In genomic region chr18:25310045-25310444, GRCh38 we compare ENCODE assay signal across 11 cellular contexts. TPM values are rescaled to one million over a fixed set of nuclear protein-coding genes. Genes with fewer than 3 reads are reported as not detected.
DNase-seq lines count a peak whose midpoint lies in the region; ATAC-seq, FAIRE-seq and TF ChIP-seq lines count a peak whose summit lies in the region.
"Had no signal": no experiment of that assay in that cellular context is flagged by ENCODE, and none has a peak within 500 bp of the region (broad histone marks: within the 10 kb centered on the region; RNA-seq: fewer than 3 reads in every experiment).

No MANE protein-coding gene starts in this region.

- FAIRE-seq in A204.1 (lab: Jason Lieb, UNC) = peak; percentile 30

- intact Hi-C loops in PC-9 (cut with micrococcal nuclease; ENCODE audit: unreplicated experiment) (no loop called here), head of caudate nucleus (cut with DNase I) (no loop called here)

- POLR2A ChIA-PET in PC-9 (lab: Charles Lee; ENCODE audit: unreplicated experiment) = no interaction called here

- H3K27ac Mint-ChIP-seq in GM23338 = no peak overlapping the region
- H3K27ac Mint-ChIP-seq: activated B cell treated with CpG ODN at 0.5 μM for 24 hours had no signal

- no peaks in the 10 kb centered on the region for H3F3A ChIP-seq in GM23338 (replicated peaks; ENCODE audit: low read depth)
- H3F3A ChIP-seq in PC-9 (ENCODE audit: insufficient read depth, low read depth) = no peaks in the 10 kb centered on the region

- H3K36me3 ChIP-seq in GM23338 (ENCODE audit: insufficient read depth) = no peaks in the 10 kb centered on the region
- no peaks in the 10 kb centered on the region for H3K36me3 ChIP-seq in PC-9 (ENCODE audit: low read depth)
- H3K36me3 ChIP-seq: BLaER1 treated with 17β-estradiol and CSF1 and Interleukin-3, amounts not matched to agents 10 nM and 100 nM had no signal

- no peak overlapping the region for H3K4me3 ChIP-seq in GM23338
- H3K4me3 ChIP-seq in PC-9 = no peak overlapping the region
- H3K4me3 ChIP-seq: BLaER1 treated with 17β-estradiol and CSF1 and Interleukin-3, amounts not matched to agents 10 nM and 100 nM had no signal

- no peaks in the 10 kb centered on the region for H3K36me3 Mint-ChIP-seq in GM23338 (ENCODE audit: low read depth)

- no peak overlapping the region for H2AFZ ChIP-seq in GM23338
- H2AFZ ChIP-seq in PC-9 = no peak overlapping the region

- H3K79me2 ChIP-seq in GM23338 (replicated peaks; ENCODE audit: insufficient read depth) (no peaks in the 10 kb centered on the region), PC-9 (ENCODE audit: low read depth) (no peaks in the 10 kb centered on the region)

- DNase-seq in GM23338 (ENCODE audit: low spot score) (peak; percentile 68), PC-9 (no peak), fibroblast of gingiva (ENCODE audit: low read depth) (peak; percentile 24), head of caudate nucleus (no peak), SK-N-DZ (ENCODE audit: low spot score) (no peak), NCI-H345 treated with DMSO at 0.1 percent for 48 hours (lab: John Stamatoyannopoulos, UW; ENCODE audit: unreplicated experiment) (no peak), inferior parietal cortex (ENCODE audit: extremely low spot score) (no peak)
- DNase-seq: activated B cell treated with CpG ODN at 0.5 μM for 24 hours, NCI-H510A treated with DMSO at 0.1 percent for 48 hours had no signal

- H3K27ac ChIP-seq in GM23338 (ENCODE audit: low read depth) = no peak overlapping the region
- H3K27ac ChIP-seq in PC-9 = no peak overlapping the region
- H3K27ac ChIP-seq: BLaER1 treated with 17β-estradiol and CSF1 and Interleukin-3, amounts not matched to agents 10 nM and 100 nM had no signal

- H3K9me3 ChIP-seq in PC-9 (ENCODE audit: insufficient read depth, low read depth) = no peaks in the 10 kb centered on the region
- H3K9me3 ChIP-seq: BLaER1 treated with 17β-estradiol and CSF1 and Interleukin-3, amounts not matched to agents 10 nM and 100 nM had no signal

- H3K4me1 ChIP-seq in GM23338 (ENCODE audit: insufficient read depth) (no peaks in the 10 kb centered on the region), PC-9 (replicated peaks; ENCODE audit: insufficient read depth) (no peaks in the 10 kb centered on the region)
- H3K4me1 ChIP-seq: BLaER1 treated with 17β-estradiol and CSF1 and Interleukin-3, amounts not matched to agents 10 nM and 100 nM had no signal

- H3K27me3 Mint-ChIP-seq in GM23338 (ENCODE audit: insufficient read depth, low read depth, poor library complexity) = peaks cover 2% of the 10 kb centered on the region
- H3K27me3 Mint-ChIP-seq: activated B cell treated with CpG ODN at 0.5 μM for 24 hours had no signal

- no peaks in the 10 kb centered on the region for H3K9me2 ChIP-seq in GM23338 (ENCODE audit: insufficient read depth)
- H3K9me2 ChIP-seq in PC-9 (ENCODE audit: insufficient read depth) = no peaks in the 10 kb centered on the region

- H3K27me3 ChIP-seq in GM23338 (ENCODE audit: insufficient read depth) = no peaks in the 10 kb centered on the region
- no peaks in the 10 kb centered on the region for H3K27me3 ChIP-seq in PC-9 (ENCODE audit: insufficient read depth, low read depth)
- H3K27me3 ChIP-seq: BLaER1 treated with 17β-estradiol and CSF1 and Interleukin-3, amounts not matched to agents 10 nM and 100 nM had no signal

- no peak for ATAC-seq in GM23338

- H3K4me2 ChIP-seq in GM23338 (no peak overlapping the region), PC-9 (no peak overlapping the region)
- H3K4me2 ChIP-seq: BLaER1 treated with 17β-estradiol and CSF1 and Interleukin-3, amounts not matched to agents 10 nM and 100 nM had no signal

- H3K4me1 Mint-ChIP-seq in GM23338 = peaks cover 14% of the 10 kb centered on the region
- H3K4me1 Mint-ChIP-seq: activated B cell treated with CpG ODN at 0.5 μM for 24 hours had no signal

- no peak overlapping the region for H3K4me3 Mint-ChIP-seq in GM23338
- H3K4me3 Mint-ChIP-seq: activated B cell treated with CpG ODN at 0.5 μM for 24 hours had no signal

- no TSS peak for BruUV-seq in PC-9 (replicated peaks; lab: Mats Ljungman, UMichigan)

- CTCF ChIA-PET in PC-9 (lab: Charles Lee) = no interaction called here

- TF ChIP-seq CTCF in GM23338 (conservative IDR thresholded peaks at IDR 0.05; ENCODE audit: low read depth in 2 of 2) (peak in 1 of 2 experiments; percentile 68; a peak in 3 of 4 replicates), PC-9 (conservative IDR thresholded peaks at IDR 0.05) (peak; percentile 29; the same call in 1 of the 2 replicates)

- no peaks in the 10 kb centered on the region for H4K20me1 ChIP-seq in GM23338 (replicated peaks; ENCODE audit: insufficient read depth)
- no peaks in the 10 kb centered on the region for H4K20me1 ChIP-seq in PC-9 (ENCODE audit: insufficient read depth)
- H4K20me1 ChIP-seq: BLaER1 treated with 17β-estradiol and CSF1 and Interleukin-3, amounts not matched to agents 10 nM and 100 nM had no signal

- no peaks in the 10 kb centered on the region for H3K9me3 Mint-ChIP-seq in GM23338
- H3K9me3 Mint-ChIP-seq: activated B cell treated with CpG ODN at 0.5 μM for 24 hours had no signal

TF ChIP-seq in GM23338, 12 proteins besides CTCF, POLR2A, EP300 and RAD21:
- TF ChIP-seq ETS1 (IDR thresholded peaks at IDR 0.05) = no peak
- TF ChIP-seq EZH2 (IDR thresholded peaks at IDR 0.05; ENCODE audit: low read depth, unreplicated experiment) = no peak
- TF ChIP-seq ZNF331 (CRISPR knock-in tag; IDR thresholded peaks at IDR 0.05; ENCODE audit: low read depth) = no peak
TF ChIP-seq in GM23338: peak in this region for 0.

RNA-seq across cellular contexts. Expression of gene ZNF521, which starts 41.9 kb away (rescaled TPM):
- total RNA-seq in GM23338 (2014; rRNA removed; shearing (Covaris generic)) = 9.2 and 10.4 TPM in 2 replicates
- 3.1 and 3.8 TPM in 2 replicates for polyA plus RNA-seq in GM23338 (2016; fragmentation: Nextera tagmentation; extraction: Ambion mirVana)
- total RNA-seq in PC-9 (2021) = not detected in 2 replicates
- 14.7 and 21.2 TPM in 2 replicates for polyA plus RNA-seq in SK-N-DZ (2014; cell fraction: cytosol; rRNA removed)
- polyA plus RNA-seq in SK-N-DZ (2014; cell fraction: nucleus; rRNA removed) = 6.6 and 58.0 TPM in 2 replicates

Comparison
In these comparisons a context has a peak if more than half of its experiments do, and no peak if none do; other contexts are left out.
1. DNase-seq: peak in GM23338 (single experiment) and fibroblast of gingiva (single experiment); none in PC-9 (0 of 2), head of caudate nucleus (0 of 42), SK-N-DZ (single experiment), NCI-H345 treated with DMSO at 0.1 percent for 48 hours (single experiment) and inferior parietal cortex (single experiment).